Comparison of ENCODE assay signal across 17 cellular contexts in genomic region chr7:129907122-129907741, GRCh38. TPM values are rescaled to one million over a fixed set of nuclear protein-coding genes. Genes with fewer than 3 reads are reported as not detected.
DNase-seq lines count a peak whose midpoint lies in the region; ATAC-seq and TF ChIP-seq lines count a peak whose summit lies in the region.
"Had no signal": no experiment of that assay in that cellular context is flagged by ENCODE, and none has a peak within 500 bp of the region (broad histone marks: within the 10 kb centered on the region; RNA-seq: fewer than 3 reads in every experiment).

No MANE protein-coding gene starts in this region.

- peaks cover 41% of the 10 kb centered on the region for H3K4me1 Mint-ChIP-seq in activated naive CD4-positive, alpha-beta T cell treated with anti-CD3 and anti-CD28 coated beads, Interleukin-2, amount 10 ng/mL, durations not matched to agents 7 days and 5 days
- H3K4me1 Mint-ChIP-seq in activated naive CD8-positive, alpha-beta T cell (ENCODE audit: low read depth), result peaks cover 89% of the 10 kb centered on the region
- peaks cover 47% of the 10 kb centered on the region for H3K4me1 Mint-ChIP-seq in memory B cell

- no peak for TF ChIP-seq CTCF in stomach (IDR thresholded peaks at IDR 0.05)

- intact Hi-C loops in stomach (cut with DNase I; ENCODE audit: low total_unique reads), result no loop called here

- peak overlapping the region in 3 of 5 donors; percentile 39 to 63 (median 60) for H3K27ac ChIP-seq in stomach
- H3K27ac ChIP-seq: neutrophil had no signal

- H3K36me3 Mint-ChIP-seq in activated naive CD4-positive, alpha-beta T cell treated with anti-CD3 and anti-CD28 coated beads, Interleukin-2, amount 10 ng/mL, durations not matched to agents 7 days and 5 days, result peaks cover 65% of the 10 kb centered on the region
- peaks cover 21% of the 10 kb centered on the region for H3K36me3 Mint-ChIP-seq in activated naive CD8-positive, alpha-beta T cell
- H3K36me3 Mint-ChIP-seq in memory B cell, result peaks cover 38% of the 10 kb centered on the region

- no peak for TF ChIP-seq POLR2A in stomach (IDR thresholded peaks at IDR 0.05)

- no peak overlapping the region for H3K4me3 Mint-ChIP-seq in activated naive CD4-positive, alpha-beta T cell treated with anti-CD3 and anti-CD28 coated beads, Interleukin-2, amount 10 ng/mL, durations not matched to agents 7 days and 5 days
- peak overlapping the region; percentile 6 for H3K4me3 Mint-ChIP-seq in activated naive CD8-positive, alpha-beta T cell
- peak overlapping the region; percentile 15 for H3K4me3 Mint-ChIP-seq in memory B cell

- peaks cover 15% of the 10 kb centered on the region for H3K9me3 Mint-ChIP-seq in activated naive CD4-positive, alpha-beta T cell treated with anti-CD3 and anti-CD28 coated beads, Interleukin-2, amount 10 ng/mL, durations not matched to agents 7 days and 5 days
- H3K9me3 Mint-ChIP-seq in activated naive CD8-positive, alpha-beta T cell (ENCODE audit: low read depth), result peaks cover 4% of the 10 kb centered on the region
- H3K9me3 Mint-ChIP-seq in memory B cell, result peaks cover 2% of the 10 kb centered on the region

- peak overlapping the region; percentile 81 for H3K27ac Mint-ChIP-seq in activated naive CD4-positive, alpha-beta T cell treated with anti-CD3 and anti-CD28 coated beads, Interleukin-2, amount 10 ng/mL, durations not matched to agents 7 days and 5 days
- H3K27ac Mint-ChIP-seq in activated naive CD8-positive, alpha-beta T cell, result peak overlapping the region; percentile 66
- H3K27ac Mint-ChIP-seq in memory B cell, result peak overlapping the region; percentile 78

- no peak for DNase-seq in activated naive CD4-positive, alpha-beta T cell treated with anti-CD3 and anti-CD28 coated beads, Interleukin-2, amount 10 ng/mL, durations not matched to agents 7 days and 5 days
- no peak for DNase-seq in activated naive CD4-positive, alpha-beta T cell treated with anti-CD3 and anti-CD28 coated beads, Interleukin-2, amount 50 U/mL, for 16 hours
- DNase-seq in memory B cell (ENCODE audit: low spot score in 2 of 2) (no peak), stomach (no peak), cortex of kidney (lab: John Stamatoyannopoulos, UW) (no peak)
- no peak for DNase-seq in activated CD4-positive, CD25-positive, alpha-beta regulatory T cell (lab: John Stamatoyannopoulos, UW)
- DNase-seq: activated CD8-positive, alpha-beta memory T cell treated with anti-CD3 and anti-CD28 coated beads for 24 hours; amniotic stem cell; DMS79; foreskin fibroblast; kidney glomerular epithelial cell; NCI-H1092 treated with DMSO at 0.1 percent for 48 hours; NCI-H345; stimulated activated CD4-positive, alpha-beta T cell treated with anti-CD3 and anti-CD28 coated beads, Interleukin-15, amount 100 ng/mL, for 24 hours had no signal

- no peak for TF ChIP-seq EP300 in stomach (IDR thresholded peaks at IDR 0.05)

- H3K27me3 ChIP-seq in stomach, result no peaks in the 10 kb centered on the region
- H3K27me3 ChIP-seq: neutrophil had no signal

- WGBS in stomach, 5 donors, result 34 to 53% (median 52%) methylated on average over 11 of the region's 11 CpGs

- H3K4me3 ChIP-seq in stomach, result no peak overlapping the region

- peaks cover 30 to 83% (median 53%) of the 10 kb centered on the region in 4 donors for H3K4me1 ChIP-seq in stomach

- CTCF ChIA-PET in activated naive CD4-positive, alpha-beta T cell treated with anti-CD3 and anti-CD28 coated beads, Interleukin-2, amount 10 ng/mL, durations not matched to agents 7 days and 5 days (lab: Charles Lee), result no interaction called here

- no peak for ATAC-seq in memory B cell (ENCODE audit: low read depth)
- no peak for ATAC-seq in HG02840 (IDR thresholded peaks at IDR 0.05; ENCODE audit: low FRiP score, unreplicated experiment)

- H3K9me3 ChIP-seq in stomach, result no peaks in the 10 kb centered on the region
- H3K9me3 ChIP-seq: neutrophil had no signal

- no peaks in the 10 kb centered on the region for H3K27me3 Mint-ChIP-seq in activated naive CD4-positive, alpha-beta T cell treated with anti-CD3 and anti-CD28 coated beads, Interleukin-2, amount 10 ng/mL, durations not matched to agents 7 days and 5 days
- H3K27me3 Mint-ChIP-seq in activated naive CD8-positive, alpha-beta T cell, result no peaks in the 10 kb centered on the region
- H3K27me3 Mint-ChIP-seq in memory B cell, result no peaks in the 10 kb centered on the region

- H3K36me3 ChIP-seq in stomach, result peaks cover 0 to 21% (median 9%) of the 10 kb centered on the region in 4 donors

RNA-seq across cellular contexts. Expression of gene UBE2H, which starts 45.5 kb away (rescaled TPM):
- total RNA-seq in stomach, result 100 to 1,000 TPM in 1 of 5 donors, 10 to 100 TPM in 4; 47.8 to 150 (median 59.8) TPM
- polyA plus RNA-seq in stomach, result 10 to 100 TPM; 19.2 to 37.7 (median 28.1) TPM
